Comparison of ENCODE assay signal across 18 cellular contexts in genomic region chr15:64396790-64397189, GRCh38. TPM values are rescaled to one million over a fixed set of nuclear protein-coding genes. Genes with fewer than 3 reads are reported as not detected.
DNase-seq lines count a peak whose midpoint lies in the region; ATAC-seq, FAIRE-seq and TF ChIP-seq lines count a peak whose summit lies in the region.
"Had no signal": no experiment of that assay in that cellular context is flagged by ENCODE, and none has a peak within 500 bp of the region (broad histone marks: within the 10 kb centered on the region; RNA-seq: fewer than 3 reads in every experiment).

No MANE protein-coding gene starts in this region.

- no peak for TF ChIP-seq CTCF in MCF 10A (IDR thresholded peaks at IDR 0.05; ENCODE audit: unreplicated experiment)
- no peak for TF ChIP-seq CTCF in mammary epithelial cell (conservative IDR thresholded peaks at IDR 0.05 in 1 of 2, IDR thresholded peaks at IDR 0.05 in 1 of 2; ENCODE audit: extremely low read depth in 1 of 2, insufficient read depth in 1 of 2, low read depth in 1 of 2, low read length in 2 of 2)
- no peak for TF ChIP-seq CTCF in K562 (IDR thresholded peaks at IDR 0.05 in 2 of 3, conservative IDR thresholded peaks at IDR 0.05 in 1 of 3; ENCODE audit: insufficient read depth in 2 of 3, low read depth in 1 of 3, low read length in 3 of 3)
- no peak for TF ChIP-seq CTCF in progenitor cell of endocrine pancreas (IDR thresholded peaks at IDR 0.05; ENCODE audit: unreplicated experiment)

- H3K9me1 ChIP-seq in K562 (ENCODE audit: control insufficient read depth, insufficient read depth, low read length): no peaks in the 10 kb centered on the region

- no peaks in the 10 kb centered on the region for H3K9me3 Mint-ChIP-seq in MCF 10A (ENCODE audit: unreplicated experiment)
- H3K9me3 Mint-ChIP-seq in progenitor cell of endocrine pancreas (ENCODE audit: low read depth): no peaks in the 10 kb centered on the region
- H3K9me3 Mint-ChIP-seq: CD4-positive, alpha-beta memory T cell; GM23338; H9 had no signal

- CTCF ChIA-PET in MCF 10A (lab: Yijun Ruan, JAX): no interaction called here
- CTCF ChIA-PET in mammary epithelial cell (lab: Charles Lee; ENCODE audit: low non-redundant PET): no interaction called here
- CTCF ChIA-PET in K562 (lab: Yijun Ruan, JAX; ENCODE audit: low intra/inter-chr PET ratio): interaction anchor here (0.6 kb wide), 1 partner anchor 332 kb away, joined by 3 read pairs; no protein-coding TSS in a partner anchor

- H3K27ac Mint-ChIP-seq in MCF 10A (ENCODE audit: low read depth, unreplicated experiment) (peak overlapping the region; percentile 27), progenitor cell of endocrine pancreas (no peak overlapping the region)
- H3K27ac Mint-ChIP-seq: GM23338, H9 had no signal

- POLR2A ChIA-PET in MCF 10A (lab: Yijun Ruan, JAX): no interaction called here
- POLR2A ChIA-PET in K562 (lab: Yijun Ruan, JAX): interaction anchor here (0.6 to 4.0 kb wide), 4 partner anchors 8 to 16 kb away, joined by 3 to 21 read pairs (median 4); partner anchors contain the start of gene TRIP4

- no peak for TF ChIP-seq RAD21 in K562 (CRISPR knock-in tag; conservative IDR thresholded peaks at IDR 0.05 in 1 of 2, IDR thresholded peaks at IDR 0.05 in 1 of 2)

- BruUV-seq in MCF 10A (replicated peaks; lab: Mats Ljungman, UMichigan): no TSS peak
- no TSS peak for BruUV-seq in mammary epithelial cell (replicated peaks; lab: Mats Ljungman, UMichigan)
- no TSS peak for BruUV-seq in K562 (replicated peaks; lab: Mats Ljungman, UMichigan)

- in situ Hi-C loops in mammary epithelial cell (cut with MboI; ENCODE audit: low sequenced_read_pairs in 2 of 2): no loop called here
- in situ Hi-C loops in K562 (cut with MboI): no loop called here

- peaks cover 8% of the 10 kb centered on the region for H3K79me2 ChIP-seq in mammary epithelial cell (ENCODE audit: insufficient read depth, low read length)
- no peaks in the 10 kb centered on the region for H3K79me2 ChIP-seq in K562 (ENCODE audit: control insufficient read depth, insufficient read depth, low read length)

- H2AFZ ChIP-seq in mammary epithelial cell (ENCODE audit: low read depth, low read length) (no peak overlapping the region), K562 (ENCODE audit: low read depth, low read length) (no peak overlapping the region)
- H2AFZ ChIP-seq: GM23338 had no signal

- ATAC-seq in K562 (no peak), HG03460 (IDR thresholded peaks at IDR 0.05; ENCODE audit: unreplicated experiment) (no peak)
- ATAC-seq: GM23338, HCT116 had no signal

- H3K36me3 Mint-ChIP-seq in MCF 10A (ENCODE audit: insufficient read depth, unreplicated experiment) (peaks cover 80% of the 10 kb centered on the region), progenitor cell of endocrine pancreas (ENCODE audit: insufficient read depth) (peaks cover 25% of the 10 kb centered on the region)

- FAIRE-seq in GM19239 (lab: Jason Lieb, UNC) (peak; percentile 40), K562 (lab: Jason Lieb, UNC) (no peak)
- FAIRE-seq: GM12892 had no signal

- H3K36me3 ChIP-seq in mammary epithelial cell (ENCODE audit: insufficient read depth, low read length) (peaks cover 26% of the 10 kb centered on the region), K562 (ENCODE audit: control insufficient read depth, insufficient read depth, low read length) (peaks cover 55% of the 10 kb centered on the region)

- H3K4me1 ChIP-seq in mammary epithelial cell (ENCODE audit: insufficient read depth, low read length) (no peaks in the 10 kb centered on the region), K562 (replicated peaks in 1 of 2; ENCODE audit: control insufficient read depth in 2 of 2, insufficient read depth in 2 of 2, low read length in 2 of 2) (no peaks in the 10 kb centered on the region)

- TF ChIP-seq POLR2A in K562 (conservative IDR thresholded peaks at IDR 0.05): no peak

- no peak for TF ChIP-seq EP300 in K562 (IDR thresholded peaks at IDR 0.05; ENCODE audit: low read length)

- 94% methylated on average over 5 of the region's 5 CpGs for WGBS in mammary epithelial cell (ENCODE audit: low coverage, missing lambda C conversion rate)
- WGBS in K562 (ENCODE audit: insufficient coverage, low coverage, missing lambda C conversion rate): 66% methylated on average over 5 of the region's 5 CpGs

- H3K27me3 Mint-ChIP-seq in MCF 10A (ENCODE audit: insufficient read depth, unreplicated experiment) (no peaks in the 10 kb centered on the region), progenitor cell of endocrine pancreas (no peaks in the 10 kb centered on the region)
- H3K27me3 Mint-ChIP-seq: CD4-positive, alpha-beta memory T cell had no signal

- no peak overlapping the region for H3K4me2 ChIP-seq in mammary epithelial cell (ENCODE audit: insufficient read depth, low read depth, low read length)
- no peak overlapping the region for H3K4me2 ChIP-seq in K562 (ENCODE audit: insufficient read depth, low read length)
- H3K4me2 ChIP-seq: GM23338 had no signal

- DNase-seq in MCF 10A (ENCODE audit: unreplicated experiment) (no peak), mammary epithelial cell (no peak), GM19239 (ENCODE audit: insufficient read length, low spot score) (no peak), K562 (ENCODE audit: extremely low read depth in 1 of 4, low spot score in 3 of 4) (no peak), progenitor cell of endocrine pancreas (ENCODE audit: low spot score, unreplicated experiment) (no peak)
- DNase-seq: 8988T; C1 segment of cervical spinal cord; Calu3; CD4-positive, alpha-beta memory T cell; COR-L47; DMS53; DMS79 treated with DMSO at 0.1 percent for 48 hours; GF-D8; H9 had no signal

- H3K9me3 ChIP-seq in mammary epithelial cell (replicated peaks; ENCODE audit: insufficient read depth, low read length) (no peaks in the 10 kb centered on the region), K562 (replicated peaks; ENCODE audit: control insufficient read depth, insufficient read depth, low read depth, low read length) (no peaks in the 10 kb centered on the region)

- H3K9ac ChIP-seq in mammary epithelial cell (ENCODE audit: insufficient read depth, low read length): no peak overlapping the region
- no peak overlapping the region for H3K9ac ChIP-seq in K562 (ENCODE audit: insufficient read depth in 1 of 2, low read depth in 2 of 2, low read length in 2 of 2)

- no peak overlapping the region for H3K4me3 ChIP-seq in mammary epithelial cell (replicated peaks in 1 of 3; ENCODE audit: insufficient read depth in 1 of 3, low read depth in 2 of 3, low read length in 3 of 3)
- H3K4me3 ChIP-seq in K562: no peak overlapping the region
- H3K4me3 ChIP-seq: GM23338 had no signal

- H4K20me1 ChIP-seq in mammary epithelial cell (ENCODE audit: insufficient read depth, low read length) (no peaks in the 10 kb centered on the region), K562 (replicated peaks; ENCODE audit: control insufficient read depth, insufficient read depth, low read length) (no peaks in the 10 kb centered on the region)

- H3K4me1 Mint-ChIP-seq in MCF 10A (ENCODE audit: insufficient read depth, unreplicated experiment): no peaks in the 10 kb centered on the region
- H3K4me1 Mint-ChIP-seq in progenitor cell of endocrine pancreas (ENCODE audit: low read depth): no peaks in the 10 kb centered on the region
- H3K4me1 Mint-ChIP-seq: GM23338, H9 had no signal

- H3K27me3 ChIP-seq in mammary epithelial cell (ENCODE audit: insufficient read depth, low read length): no peaks in the 10 kb centered on the region
- H3K27me3 ChIP-seq in K562 (ENCODE audit: control insufficient read depth in 2 of 2, insufficient read depth in 2 of 2, low read length in 2 of 2): no peaks in the 10 kb centered on the region

- H3K27ac ChIP-seq in mammary epithelial cell (ENCODE audit: insufficient read depth, low read depth, low read length) (no peak overlapping the region), K562 (ENCODE audit: extremely low read depth, low read depth, low read length) (no peak overlapping the region)

- dilution Hi-C loops in mammary epithelial cell (cut with HindIII; ENCODE audit: low sequenced_read_pairs): no loop called here

- intact Hi-C loops in MCF 10A (cut with micrococcal nuclease) (no loop called here), mammary epithelial cell (cut with micrococcal nuclease) (no loop called here), K562 (cut with micrococcal nuclease) (no loop called here)

- H3K4me3 Mint-ChIP-seq in MCF 10A (ENCODE audit: unreplicated experiment) (no peak overlapping the region), progenitor cell of endocrine pancreas (ENCODE audit: low read depth) (no peak overlapping the region)
- H3K4me3 Mint-ChIP-seq: CD4-positive, alpha-beta memory T cell; GM23338; H9 had no signal

RNA-seq across cellular contexts. Expression of gene TRIP4, which starts 9.2 kb away (rescaled TPM):
- total RNA-seq in MCF 10A (2022) (19.8 and 26.0 TPM in 2 replicates), mammary epithelial cell (10 to 100 TPM; 15.3 to 28.4 TPM), K562 (2014; rRNA removed) (6.6 and 7.6 TPM in 2 replicates), K562 (2014; rRNA removed; fragmentation: Illumina TruSeq; extraction: Trizol) (10.9 and 14.9 TPM in 2 replicates), K562 (2015; rRNA removed; fragmentation: Illumina TruSeq; extraction: Trizol) (10.4 and 12.4 TPM in 2 replicates), K562 (2021) (15.5 and 17.4 TPM in 2 replicates), progenitor cell of endocrine pancreas (27.5 and 27.9 TPM in 2 replicates)
- polyA plus RNA-seq in mammary epithelial cell (14.0 TPM), K562 (2011; rRNA removed) (17.4 and 21.9 TPM in 2 replicates), K562 (2014; fragmentation: Illumina TruSeq; extraction: Trizol) (22.1 and 23.3 TPM in 2 replicates), K562 (2014; fragmentation: Nextera tagmentation; extraction: Ambion mirVana) (10 to 100 TPM; 11.7 to 16.7 TPM), K562 (2014; rRNA removed) (17.2 and 20.1 TPM in 2 replicates)
- 15.3 TPM for polyA minus RNA-seq in mammary epithelial cell
- total RNA-seq in K562 (2011; cell fraction: chromatin; rRNA removed; ENCODE audit: low replicate concordance): 25.3 and 52.1 TPM in 2 replicates
- total RNA-seq in K562 (2011; cell fraction: nucleolus; rRNA removed): 19.0 and 22.0 TPM in 2 replicates
- total RNA-seq in K562 (2011; cell fraction: nucleoplasm; rRNA removed): 20.2 and 24.0 TPM in 2 replicates
- 5.6 and 8.2 TPM in 2 replicates for polyA plus RNA-seq in K562 (2011; cell fraction: cytosol; rRNA removed)
- 9.7 and 14.3 TPM in 2 replicates for polyA plus RNA-seq in K562 (2011; cell fraction: nucleus; rRNA removed)
- polyA plus RNA-seq in K562 (2012): 17.4 and 19.5 TPM in 2 replicates
- polyA minus RNA-seq in K562 (2011; rRNA and poly(A)+ RNA removed): 19.0 and 21.1 TPM in 2 replicates
- polyA minus RNA-seq in K562 (2011; cell fraction: cytosol; rRNA and poly(A)+ RNA removed): 5.6 and 7.3 TPM in 2 replicates
- 9.2 and 17.7 TPM in 2 replicates for polyA minus RNA-seq in K562 (2011; cell fraction: nucleus; rRNA and poly(A)+ RNA removed)

RNA-seq across cellular contexts. Expression of gene PCLAF, which starts 15.5 kb away (rescaled TPM):
- total RNA-seq in MCF 10A (2022) (8.6 and 22.2 TPM in 2 replicates), mammary epithelial cell (10 to 100 TPM in 1 of 2 donors, 1 to 10 TPM in 1; 4.7 to 26.3 TPM), K562 (2014; rRNA removed) (112 and 135 TPM in 2 replicates), K562 (2014; rRNA removed; fragmentation: Illumina TruSeq; extraction: Trizol) (305 and 406 TPM in 2 replicates), K562 (2015; rRNA removed; fragmentation: Illumina TruSeq; extraction: Trizol) (111 and 113 TPM in 2 replicates), K562 (2021) (132 and 161 TPM in 2 replicates), progenitor cell of endocrine pancreas (25.0 and 33.7 TPM in 2 replicates)
- polyA plus RNA-seq in mammary epithelial cell (96.3 TPM), K562 (2011; rRNA removed) (331 and 560 TPM in 2 replicates), K562 (2014; fragmentation: Illumina TruSeq; extraction: Trizol) (427 and 492 TPM in 2 replicates), K562 (2014; fragmentation: Nextera tagmentation; extraction: Ambion mirVana) (100 to 1,000 TPM; 715 to 881 TPM), K562 (2014; rRNA removed) (360 and 565 TPM in 2 replicates)
- polyA minus RNA-seq in mammary epithelial cell: 86.4 TPM
- 103 and 143 TPM in 2 replicates for total RNA-seq in K562 (2011; cell fraction: chromatin; rRNA removed; ENCODE audit: low replicate concordance)
- 66.6 and 68.9 TPM in 2 replicates for total RNA-seq in K562 (2011; cell fraction: nucleolus; rRNA removed)
- 73.7 and 109 TPM in 2 replicates for total RNA-seq in K562 (2011; cell fraction: nucleoplasm; rRNA removed)
- polyA plus RNA-seq in K562 (2011; cell fraction: cytosol; rRNA removed): 75.7 and 121 TPM in 2 replicates
- polyA plus RNA-seq in K562 (2011; cell fraction: nucleus; rRNA removed): 192 and 207 TPM in 2 replicates
- polyA plus RNA-seq in K562 (2012): 196 and 232 TPM in 2 replicates
- 191 and 212 TPM in 2 replicates for polyA minus RNA-seq in K562 (2011; rRNA and poly(A)+ RNA removed)
- 29.5 and 33.0 TPM in 2 replicates for polyA minus RNA-seq in K562 (2011; cell fraction: cytosol; rRNA and poly(A)+ RNA removed)
- polyA minus RNA-seq in K562 (2011; cell fraction: nucleus; rRNA and poly(A)+ RNA removed): 17.4 and 19.5 TPM in 2 replicates

RNA-seq across cellular contexts. Expression of gene CSNK1G1, which starts 40.8 kb away (rescaled TPM):
- total RNA-seq in MCF 10A (2022): 29.1 and 31.0 TPM in 2 replicates
- total RNA-seq in mammary epithelial cell: 10 to 100 TPM; 43.9 to 61.0 TPM
- polyA plus RNA-seq in mammary epithelial cell: 19.7 TPM
- polyA minus RNA-seq in mammary epithelial cell: 30.5 TPM
- total RNA-seq in K562 (2011; cell fraction: chromatin; rRNA removed; ENCODE audit: low replicate concordance): 83.4 and 132 TPM in 2 replicates
- 20.8 and 30.8 TPM in 2 replicates for total RNA-seq in K562 (2011; cell fraction: nucleolus; rRNA removed)
- 39.4 and 57.0 TPM in 2 replicates for total RNA-seq in K562 (2011; cell fraction: nucleoplasm; rRNA removed)
- 6.9 and 9.4 TPM in 2 replicates for total RNA-seq in K562 (2014; rRNA removed)
- 12.7 and 13.0 TPM in 2 replicates for total RNA-seq in K562 (2014; rRNA removed; fragmentation: Illumina TruSeq; extraction: Trizol)
- total RNA-seq in K562 (2015; rRNA removed; fragmentation: Illumina TruSeq; extraction: Trizol): 12.0 and 13.5 TPM in 2 replicates
- total RNA-seq in K562 (2021): 10.2 and 10.4 TPM in 2 replicates
- polyA plus RNA-seq in K562 (2011; rRNA removed): 16.3 and 18.5 TPM in 2 replicates
- polyA plus RNA-seq in K562 (2011; cell fraction: cytosol; rRNA removed): 6.1 and 8.8 TPM in 2 replicates
- 6.9 and 10.2 TPM in 2 replicates for polyA plus RNA-seq in K562 (2011; cell fraction: nucleus; rRNA removed)
- polyA plus RNA-seq in K562 (2012): 5.8 and 6.1 TPM in 2 replicates
- 8.3 and 9.5 TPM in 2 replicates for polyA plus RNA-seq in K562 (2014; fragmentation: Illumina TruSeq; extraction: Trizol)
- polyA plus RNA-seq in K562 (2014; fragmentation: Nextera tagmentation; extraction: Ambion mirVana): 1 to 10 TPM; 4.5 to 4.9 TPM
- polyA plus RNA-seq in K562 (2014; rRNA removed): 5.6 and 5.9 TPM in 2 replicates
- polyA minus RNA-seq in K562 (2011; rRNA and poly(A)+ RNA removed): 69.5 and 73.1 TPM in 2 replicates
- polyA minus RNA-seq in K562 (2011; cell fraction: cytosol; rRNA and poly(A)+ RNA removed): 17.4 and 18.8 TPM in 2 replicates
- polyA minus RNA-seq in K562 (2011; cell fraction: nucleus; rRNA and poly(A)+ RNA removed): 14.5 and 42.1 TPM in 2 replicates
- 24.5 and 27.7 TPM in 2 replicates for total RNA-seq in progenitor cell of endocrine pancreas
